In the genomic region with DNA sequence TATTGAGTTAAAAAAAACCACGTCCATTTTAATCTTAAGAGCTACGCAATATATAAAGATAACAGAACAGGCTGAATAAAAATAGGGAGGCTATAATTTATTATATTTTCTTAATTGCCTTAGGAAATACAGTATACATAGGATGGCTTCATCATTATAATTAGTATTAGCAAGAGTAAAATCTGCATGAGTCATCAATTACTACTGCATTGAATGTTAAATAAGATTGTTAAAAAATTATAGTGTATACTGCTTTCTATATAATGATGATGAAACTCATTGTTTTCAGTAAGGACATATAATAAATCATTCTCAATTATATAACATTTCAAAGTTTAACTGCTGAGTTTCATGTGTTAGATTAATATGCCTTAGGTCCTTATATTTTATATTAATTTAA, we compare ENCODE assay signal across 19 cellular contexts.
DNase-seq lines count a peak whose midpoint lies in the region; ATAC-seq, FAIRE-seq and TF ChIP-seq lines count a peak whose summit lies in the region.
"Had no signal": no experiment of that assay in that cellular context is flagged by ENCODE, and none has a peak within 500 bp of the region (broad histone marks: within the 10 kb centered on the region; RNA-seq: fewer than 3 reads in every experiment).

No MANE protein-coding gene starts in this region.

- 3% methylated on average over 2 of the region's 2 CpGs for WGBS in HepG2 (ENCODE audit: low lambda C conversion rate)
- 57% methylated on average over 2 of the region's 2 CpGs for WGBS in right lobe of liver (ENCODE audit: insufficient coverage, low coverage, low lambda C conversion rate, missing lambda C conversion rate)
- 3% methylated on average over 2 of the region's 2 CpGs for WGBS in K562 (ENCODE audit: insufficient coverage, low coverage, missing lambda C conversion rate)

- H3K9me1 ChIP-seq in K562 (ENCODE audit: control insufficient read depth, insufficient read depth, low read length), result no peaks in the 10 kb centered on the region

- H4K20me1 ChIP-seq in HepG2 (ENCODE audit: insufficient read depth, low read length), result no peaks in the 10 kb centered on the region
- no peaks in the 10 kb centered on the region for H4K20me1 ChIP-seq in K562 (replicated peaks; ENCODE audit: control insufficient read depth, insufficient read depth, low read length)
- H4K20me1 ChIP-seq: BLaER1 treated with 17β-estradiol and CSF1 and Interleukin-3, amounts not matched to agents 10 nM and 100 nM had no signal

- in situ Hi-C loops in HepG2 (cut with HindIII; ENCODE audit: extremely low pct_ligation_motif_present, low pct_unique_long_range_greater_than_20kb), result no loop called here
- in situ Hi-C loops in K562 (cut with MboI), result no loop called here

- BruUV-seq in HepG2 (replicated peaks; lab: Mats Ljungman, UMichigan) (no TSS peak), K562 (replicated peaks; lab: Mats Ljungman, UMichigan) (no TSS peak)

- no peaks in the 10 kb centered on the region for H3K79me2 ChIP-seq in HepG2 (ENCODE audit: insufficient read depth, low read length)
- H3K79me2 ChIP-seq in K562 (ENCODE audit: control insufficient read depth, insufficient read depth, low read length), result no peaks in the 10 kb centered on the region

- TF ChIP-seq CTCF in HepG2 (CRISPR knock-in tag; IDR thresholded peaks at IDR 0.05), result no peak
- TF ChIP-seq CTCF in right lobe of liver (IDR thresholded peaks at IDR 0.05), result no peak
- TF ChIP-seq CTCF in K562 (IDR thresholded peaks at IDR 0.05 in 2 of 3, conservative IDR thresholded peaks at IDR 0.05 in 1 of 3; ENCODE audit: insufficient read depth in 2 of 3, low read depth in 1 of 3, low read length in 3 of 3), result no peak

- H3K9ac ChIP-seq in HepG2 (ENCODE audit: insufficient read depth, low read depth, low read length) (no peak overlapping the region), K562 (ENCODE audit: insufficient read depth in 1 of 2, low read depth in 2 of 2, low read length in 2 of 2) (no peak overlapping the region)
- H3K9ac ChIP-seq: BLaER1 treated with 17β-estradiol and CSF1 and Interleukin-3, amounts not matched to agents 10 nM and 100 nM had no signal

- POLR2A ChIA-PET in HepG2 (lab: Yijun Ruan, JAX) (no interaction called here), K562 (lab: Yijun Ruan, JAX) (no interaction called here)

- no peak overlapping the region for H3K4me2 ChIP-seq in HepG2 (ENCODE audit: low read depth, low read length)
- no peak overlapping the region for H3K4me2 ChIP-seq in K562 (ENCODE audit: insufficient read depth, low read length)
- H3K4me2 ChIP-seq: A549; BLaER1 treated with 17β-estradiol and CSF1 and Interleukin-3, amounts not matched to agents 10 nM and 100 nM had no signal

- H3K4me1 ChIP-seq in HepG2 (ENCODE audit: insufficient read depth, low read length) (no peaks in the 10 kb centered on the region), right lobe of liver (no peaks in the 10 kb centered on the region), K562 (replicated peaks in 1 of 2; ENCODE audit: control insufficient read depth in 2 of 2, insufficient read depth in 2 of 2, low read length in 2 of 2) (no peaks in the 10 kb centered on the region)
- H3K4me1 ChIP-seq: A549; BLaER1 treated with 17β-estradiol and CSF1 and Interleukin-3, amounts not matched to agents 10 nM and 100 nM; Caco-2 had no signal

- no peaks in the 10 kb centered on the region; a peak in 1 of 5 replicates for H3K27me3 ChIP-seq in HepG2 (ENCODE audit: control insufficient read depth in 1 of 2, insufficient read depth in 2 of 2, low read length in 2 of 2)
- no peaks in the 10 kb centered on the region for H3K27me3 ChIP-seq in right lobe of liver
- H3K27me3 ChIP-seq in K562 (ENCODE audit: control insufficient read depth in 2 of 2, insufficient read depth in 2 of 2, low read length in 2 of 2), result no peaks in the 10 kb centered on the region
- H3K27me3 ChIP-seq: BLaER1 treated with 17β-estradiol and CSF1 and Interleukin-3, amounts not matched to agents 10 nM and 100 nM had no signal

- H3K4me3 ChIP-seq in HepG2 (replicated peaks in 1 of 3; ENCODE audit: insufficient read depth in 1 of 3, low read depth in 2 of 3, low read length in 3 of 3) (no peak overlapping the region), right lobe of liver (no peak overlapping the region), K562 (no peak overlapping the region)
- H3K4me3 ChIP-seq: A549; BLaER1 treated with 17β-estradiol and CSF1 and Interleukin-3, amounts not matched to agents 10 nM and 100 nM had no signal

- CTCF ChIA-PET in HepG2 (lab: Yijun Ruan, JAX; ENCODE audit: low intra/inter-chr PET ratio, low total read pairs), result no interaction called here
- CTCF ChIA-PET in K562 (lab: Yijun Ruan, JAX; ENCODE audit: low intra/inter-chr PET ratio), result no interaction called here

- DNase-seq in HepG2 (ENCODE audit: low spot score), result no peak
- DNase-seq in right lobe of liver, result no peak
- DNase-seq in K562 (ENCODE audit: extremely low read depth in 1 of 4, low spot score in 3 of 4), result no peak
- no peak for DNase-seq in GM19239 (ENCODE audit: insufficient read length, low spot score)
- DNase-seq: AML-193; Caco-2; Calu3; CD4-positive, alpha-beta T cell; CD8-positive, alpha-beta T cell; DMS79 treated with DMSO at 0.1 percent for 48 hours; GF-D8 had no signal

- no peak for TF ChIP-seq EP300 in HepG2 (IDR thresholded peaks at IDR 0.05; ENCODE audit: low read depth in 2 of 2, low read length in 2 of 2)
- TF ChIP-seq EP300 in HepG2 (CRISPR knock-in tag; IDR thresholded peaks at IDR 0.05; ENCODE audit: borderline replicate concordance), result no peak
- TF ChIP-seq EP300 in K562 (IDR thresholded peaks at IDR 0.05; ENCODE audit: low read length), result no peak

- H3K36me3 ChIP-seq in HepG2 (replicated peaks in 1 of 2; ENCODE audit: control insufficient read depth in 1 of 2, insufficient read depth in 2 of 2, low read length in 2 of 2) (no peaks in the 10 kb centered on the region), right lobe of liver (no peaks in the 10 kb centered on the region), K562 (ENCODE audit: control insufficient read depth, insufficient read depth, low read length) (no peaks in the 10 kb centered on the region)
- H3K36me3 ChIP-seq: BLaER1 treated with 17β-estradiol and CSF1 and Interleukin-3, amounts not matched to agents 10 nM and 100 nM had no signal

- FAIRE-seq in HepG2 (lab: Jason Lieb, UNC), result no peak
- FAIRE-seq in K562 (lab: Jason Lieb, UNC), result no peak
- no peak for FAIRE-seq in GM19239 (lab: Jason Lieb, UNC)
- FAIRE-seq: A549, D721Med, G401.6, GM12891 had no signal

- H3K9me3 ChIP-seq in HepG2 (ENCODE audit: low read length) (peaks cover 23% of the 10 kb centered on the region), right lobe of liver (no peaks in the 10 kb centered on the region), K562 (replicated peaks; ENCODE audit: control insufficient read depth, insufficient read depth, low read depth, low read length) (no peaks in the 10 kb centered on the region; the same call in none of the 2 replicates)
- H3K9me3 ChIP-seq: A549, Caco-2 had no signal

- H3K27ac ChIP-seq in HepG2 (ENCODE audit: extremely low read length, insufficient read depth, low read length), result no peak overlapping the region
- no peak overlapping the region for H3K27ac ChIP-seq in right lobe of liver
- no peak overlapping the region for H3K27ac ChIP-seq in K562 (ENCODE audit: extremely low read depth, low read depth, low read length)
- H3K27ac ChIP-seq: 22Rv1; A549; BLaER1 treated with 17β-estradiol and CSF1 and Interleukin-3, amounts not matched to agents 10 nM and 100 nM; C4-2B had no signal

- H2AFZ ChIP-seq in HepG2 (ENCODE audit: low read length), result no peak overlapping the region
- no peak overlapping the region for H2AFZ ChIP-seq in K562 (ENCODE audit: low read depth, low read length)

- TF ChIP-seq POLR2A in HepG2 (IDR thresholded peaks at IDR 0.05; ENCODE audit: insufficient read depth in 1 of 2, low read depth in 2 of 2, low read length in 2 of 2) (no peak), right lobe of liver (IDR thresholded peaks at IDR 0.05) (no peak), K562 (conservative IDR thresholded peaks at IDR 0.05) (no peak)

- ATAC-seq in HepG2, result no peak
- no peak for ATAC-seq in right lobe of liver
- ATAC-seq in K562, result no peak
- no peak for ATAC-seq in HG03469 (IDR thresholded peaks at IDR 0.05; ENCODE audit: unreplicated experiment)
- ATAC-seq: A549; CD8-positive, alpha-beta T cell had no signal

- no peak for TF ChIP-seq RAD21 in HepG2 (CRISPR knock-in tag; IDR thresholded peaks at IDR 0.05)
- no peak for TF ChIP-seq RAD21 in K562 (CRISPR knock-in tag; conservative IDR thresholded peaks at IDR 0.05 in 1 of 2, IDR thresholded peaks at IDR 0.05 in 1 of 2)

- intact Hi-C loops in HepG2 (cut with micrococcal nuclease; ENCODE audit: unreplicated experiment), result no loop called here
- intact Hi-C loops in right lobe of liver (cut with DNase I), result no loop called here
- intact Hi-C loops in K562 (cut with micrococcal nuclease), result no loop called here

TF ChIP-seq in HepG2, 621 proteins besides CTCF, POLR2A, EP300 and RAD21 (continues in another document):
- TF ChIP-seq ZNF737 (CRISPR knock-in tag; IDR thresholded peaks at IDR 0.05; ENCODE audit: borderline replicate concordance), result no peak
- no peak for TF ChIP-seq BORCS8-MEF2B (CRISPR knock-in tag; IDR thresholded peaks at IDR 0.05)
- no peak for TF ChIP-seq ZNF614 (CRISPR knock-in tag; IDR thresholded peaks at IDR 0.05; ENCODE audit: borderline replicate concordance)
- TF ChIP-seq KAT8 (CRISPR knock-in tag; IDR thresholded peaks at IDR 0.05), result no peak
- peak; percentile 47 to 82; a peak in 3 of 4 replicates for TF ChIP-seq MAFK (conservative IDR thresholded peaks at IDR 0.05 in 1 of 2, IDR thresholded peaks at IDR 0.05 in 1 of 2; ENCODE audit: low read length in 2 of 2)
- no peak for TF ChIP-seq ZNF335 (CRISPR knock-in tag; IDR thresholded peaks at IDR 0.05)
- TF ChIP-seq MAFF (IDR thresholded peaks at IDR 0.05; ENCODE audit: low read depth, low read length), result peak; percentile 51; the same call in 1 of the 2 replicates
- TF ChIP-seq ZNF543 (CRISPR knock-in tag; IDR thresholded peaks at IDR 0.05), result no peak
- TF ChIP-seq ISX (CRISPR knock-in tag; conservative IDR thresholded peaks at IDR 0.05), result no peak
- no peak for TF ChIP-seq ZNF124 (CRISPR knock-in tag; IDR thresholded peaks at IDR 0.05)

TF ChIP-seq in K562, 482 proteins besides CTCF, POLR2A, EP300 and RAD21:
- peak; percentile 36 for TF ChIP-seq ZNF316 (IDR thresholded peaks at IDR 0.05)
- no peak for TF ChIP-seq FOXM1 (IDR thresholded peaks at IDR 0.05; ENCODE audit: low read depth)
- TF ChIP-seq FOXM1 (CRISPR knock-in tag; IDR thresholded peaks at IDR 0.05; ENCODE audit: low read depth), result no peak
- no peak for TF ChIP-seq HDAC1 (IDR thresholded peaks at IDR 0.05)
- no peak for TF ChIP-seq ZNF780A (CRISPR knock-in tag; IDR thresholded peaks at IDR 0.05)
TF ChIP-seq in K562: peak in this region for 1.
